ENCODE assay signal across 23 cellular contexts in genomic region chr1:186473047-186473446, GRCh38. TPM values are rescaled to one million over a fixed set of nuclear protein-coding genes. Genes with fewer than 3 reads are reported as not detected.
"Had no signal": no experiment of that assay in that cellular context is flagged by ENCODE, and none has a peak within 500 bp of the region (broad histone marks: within the 10 kb centered on the region; RNA-seq: fewer than 3 reads in every experiment).

No MANE protein-coding gene starts in this region.

- H3K27me3 Mint-ChIP-seq: activated naive CD8-positive, alpha-beta T cell treated with anti-CD3 and anti-CD28 coated beads for 36 hours had no signal

- H3K36me3 Mint-ChIP-seq: activated CD8-positive, alpha-beta memory T cell treated with anti-CD3 and anti-CD28 coated beads, Interleukin-2, amount 10 ng/mL, durations not matched to agents 7 days and 5 days; activated naive CD8-positive, alpha-beta T cell treated with anti-CD3 and anti-CD28 coated beads for 36 hours; immature natural killer cell; mesothelial cell of epicardium; neural progenitor cell had no signal

- H3K9me3 ChIP-seq: esophagus muscularis mucosa, lower lobe of right lung, testis had no signal

- H3K4me3 Mint-ChIP-seq: activated CD8-positive, alpha-beta memory T cell treated with anti-CD3 and anti-CD28 coated beads, Interleukin-2, amount 10 ng/mL, durations not matched to agents 7 days and 5 days; activated naive CD8-positive, alpha-beta T cell treated with anti-CD3 and anti-CD28 coated beads for 36 hours; activated T-cell treated with anti-CD3 and anti-CD28 coated beads, Interleukin-2, amount 50 U/mL, for 4 hours; immature natural killer cell; mesothelial cell of epicardium; neural progenitor cell; stimulated activated naive CD8-positive, alpha-beta T cell treated with anti-CD3 and anti-CD28 coated beads, Interleukin-15, Interleukin-2, amounts not matched to agents 100 ng/mL and 50 ng/mL, for 24 hours had no signal

- H3K4me3 ChIP-seq: esophagus muscularis mucosa, lower lobe of right lung, neural progenitor cell, testis had no signal

- H3K27me3 ChIP-seq: brain microvascular endothelial cell, esophagus muscularis mucosa, neural progenitor cell, testis had no signal

- H3K4me1 Mint-ChIP-seq: activated CD8-positive, alpha-beta memory T cell treated with anti-CD3 and anti-CD28 coated beads, Interleukin-2, amount 10 ng/mL, durations not matched to agents 7 days and 5 days; immature natural killer cell; neural progenitor cell had no signal

- H3K9me3 Mint-ChIP-seq: activated naive CD8-positive, alpha-beta T cell treated with anti-CD3 and anti-CD28 coated beads for 36 hours; activated T-cell treated with anti-CD3 and anti-CD28 coated beads, Interleukin-2, amount 50 U/mL, for 4 hours; mesothelial cell of epicardium; neural progenitor cell; stimulated activated naive CD8-positive, alpha-beta T cell treated with anti-CD3 and anti-CD28 coated beads, Interleukin-15, Interleukin-2, amounts not matched to agents 100 ng/mL and 50 ng/mL, for 24 hours had no signal

- H3K9ac ChIP-seq: neural progenitor cell, parathyroid adenoma had no signal

- H3K27ac ChIP-seq: brain microvascular endothelial cell, esophagus muscularis mucosa, lower lobe of right lung, neural progenitor cell, parathyroid adenoma, testis had no signal

- H3K4me1 ChIP-seq: esophagus muscularis mucosa, lower lobe of right lung, neural progenitor cell, parathyroid adenoma, testis had no signal

- H3K4me2 ChIP-seq: neural progenitor cell had no signal

- ATAC-seq: activated CD8-positive, alpha-beta memory T cell treated with anti-CD3 and anti-CD28 coated beads, Interleukin-2, amount 10 ng/mL, durations not matched to agents 7 days and 5 days; activated T-cell treated with anti-CD3 and anti-CD28 coated beads, Interleukin-2, amount 50 U/mL, for 4 hours; lower lobe of right lung had no signal

- H3K36me3 ChIP-seq: brain microvascular endothelial cell, esophagus muscularis mucosa, lower lobe of right lung, neural progenitor cell had no signal

- H3K79me2 ChIP-seq: parathyroid adenoma had no signal

- H3K27ac Mint-ChIP-seq: activated CD8-positive, alpha-beta memory T cell treated with anti-CD3 and anti-CD28 coated beads, Interleukin-2, amount 10 ng/mL, durations not matched to agents 7 days and 5 days; activated naive CD8-positive, alpha-beta T cell treated with anti-CD3 and anti-CD28 coated beads for 36 hours; immature natural killer cell; mesothelial cell of epicardium; neural progenitor cell; stimulated activated naive CD8-positive, alpha-beta T cell treated with anti-CD3 and anti-CD28 coated beads, Interleukin-15, Interleukin-2, amounts not matched to agents 100 ng/mL and 50 ng/mL, for 24 hours had no signal

- H2AFZ ChIP-seq: neural progenitor cell, parathyroid adenoma had no signal

- DNase-seq: activated CD4-positive, alpha-beta T cell treated with anti-CD3 and anti-CD28 coated beads, Interleukin-2, amount 50 U/mL, for 48 hours; activated CD4-positive, CD25-positive, alpha-beta regulatory T cell treated with anti-CD3 and anti-CD28 coated beads, Interleukin-2, amount 50 U/mL, for 72 hours; activated CD8-positive, alpha-beta memory T cell treated with anti-CD3 and anti-CD28 coated beads, Interleukin-2, amount 10 ng/mL, durations not matched to agents 7 days and 5 days; activated gamma-delta T cell; activated naive CD8-positive, alpha-beta T cell treated with anti-CD3 and anti-CD28 coated beads for 36 hours; activated T-cell treated with anti-CD3 and anti-CD28 coated beads, Interleukin-2, amount 50 U/mL, for 4 hours; brain microvascular endothelial cell; cerebellar nuclear complex; dermis blood vessel endothelial cell; glutamatergic neuron; immature natural killer cell; lower lobe of right lung; stimulated activated CD4-positive, alpha-beta T cell treated with anti-CD3 and anti-CD28 coated beads, Interleukin-15, amount 100 ng/mL, for 24 hours; stimulated activated CD4-positive, alpha-beta T cell treated with anti-CD3 and anti-CD28 coated beads, Interleukin-4, amount 100 ng/mL, for 24 hours; testis had no signal

RNA-seq across cellular contexts. Expression of gene PDC, which starts 12.1 kb away (rescaled TPM):
- total RNA-seq: activated CD8-positive, alpha-beta memory T cell treated with anti-CD3 and anti-CD28 coated beads, Interleukin-2, amount 10 ng/mL, durations not matched to agents 7 days and 5 days; activated naive CD8-positive, alpha-beta T cell treated with anti-CD3 and anti-CD28 coated beads for 36 hours; activated T-cell treated with anti-CD3 and anti-CD28 coated beads, Interleukin-2, amount 50 U/mL, for 4 hours; dermis blood vessel endothelial cell; esophagus muscularis mucosa; lower lobe of right lung; mesothelial cell of epicardium; myocyte; renal cortical epithelial cell; urinary bladder had no signal
- polyA plus RNA-seq: immature natural killer cell, urinary bladder had no signal
